Comparison of ENCODE assay signal across 1 cellular context in the genomic region with DNA sequence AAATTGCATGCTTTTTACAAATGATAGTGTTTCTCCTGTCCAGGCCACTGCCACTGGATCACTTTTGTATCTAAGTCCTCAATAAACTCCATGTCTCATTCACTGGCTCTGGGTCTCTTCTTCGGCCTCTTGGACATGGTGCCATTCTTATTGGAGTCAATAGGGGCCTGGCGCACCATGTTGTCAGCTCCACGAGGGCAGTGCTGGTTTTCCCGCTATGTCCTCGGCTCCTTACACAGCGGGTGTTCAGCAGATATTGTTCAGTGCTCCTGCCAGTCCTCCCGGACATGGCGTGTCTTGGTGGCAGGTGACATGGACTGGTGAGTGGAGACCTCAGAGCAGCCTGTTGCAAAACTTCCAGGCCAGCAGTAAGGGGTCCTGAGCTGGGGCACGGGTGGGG.
TF ChIP-seq lines count a peak whose summit lies in the region.

No MANE protein-coding gene starts in this region.

TF ChIP-seq in K562, 482 proteins besides CTCF, POLR2A, EP300 and RAD21:
- TF ChIP-seq SAP30 (IDR thresholded peaks at IDR 0.05; ENCODE audit: borderline replicate concordance, insufficient read depth, low read depth, low read length, poor library complexity, severe bottlenecking) (no peak), FOXK1 (CRISPR knock-in tag; IDR thresholded peaks at IDR 0.05; ENCODE audit: borderline replicate concordance) (no peak), MCM3 (IDR thresholded peaks at IDR 0.05) (no peak), ZNF316 (IDR thresholded peaks at IDR 0.05) (no peak), PML (IDR thresholded peaks at IDR 0.05; ENCODE audit: low read length) (no peak), ZNF12 (CRISPR knock-in tag; IDR thresholded peaks at IDR 0.05) (no peak), LARP7 (IDR thresholded peaks at IDR 0.05) (no peak)
- TF ChIP-seq, protein P1, sequence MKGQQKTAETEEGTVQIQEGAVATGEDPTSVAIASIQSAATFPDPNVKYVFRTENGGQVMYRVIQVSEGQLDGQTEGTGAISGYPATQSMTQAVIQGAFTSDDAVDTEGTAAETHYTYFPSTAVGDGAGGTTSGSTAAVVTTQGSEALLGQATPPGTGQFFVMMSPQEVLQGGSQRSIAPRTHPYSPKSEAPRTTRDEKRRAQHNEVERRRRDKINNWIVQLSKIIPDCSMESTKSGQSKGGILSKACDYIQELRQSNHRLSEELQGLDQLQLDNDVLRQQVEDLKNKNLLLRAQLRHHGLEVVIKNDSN (CRISPR knock-in tag; IDR thresholded peaks at IDR 0.05), result no peak
